8 cellular contexts compared by ENCODE assay signal in genomic region chr4:47839259-47839658, GRCh38. TPM values are rescaled to one million over a fixed set of nuclear protein-coding genes. Genes with fewer than 3 reads are reported as not detected.
A peak's percentile ranks its signal among the peaks of the same experiment; 100 is the strongest.
DNase-seq lines count a peak whose midpoint lies in the region; ATAC-seq and TF ChIP-seq lines count a peak whose summit lies in the region.

No MANE protein-coding gene starts in this region.

- no peak overlapping the region for H3K4me3 ChIP-seq in GM12864 (ENCODE audit: low read depth, low read length)

- peak; percentile 37 for ATAC-seq in GM19463 (IDR thresholded peaks at IDR 0.05; ENCODE audit: unreplicated experiment)
- peak; percentile 74 for ATAC-seq in HG03442 (IDR thresholded peaks at IDR 0.05; ENCODE audit: unreplicated experiment)

- DNase-seq in GM12864 (ENCODE audit: low read depth) = peak; percentile 34
- DNase-seq in activated T-cell treated with anti-CD3 and anti-CD28 coated beads, Interleukin-2, amount 50 U/mL, for 48 hours = peak; percentile 69 to 71
- DNase-seq in kidney tubule cell (ENCODE audit: low spot score) = peak; percentile 6
- no peak for DNase-seq in H4 (ENCODE audit: low spot score)
- no peak for DNase-seq in GDM1 (lab: John Stamatoyannopoulos, UW)
- DNase-seq in NCI-H2171 treated with DMSO at 0.1 percent for 48 hours (lab: John Stamatoyannopoulos, UW) = no peak

- TF ChIP-seq CTCF in GM12864 (IDR thresholded peaks at IDR 0.05; ENCODE audit: low read depth, low read length, missing control alignments) = peak; percentile 53

RNA-seq across cellular contexts. Expression of gene CORIN, which starts 1.4 kb away (rescaled TPM):
- total RNA-seq in H4 (2014; rRNA removed; shearing (Covaris generic)) = 0.10 and 0.25 TPM in 2 replicates

Comparison
In these comparisons a context has a peak if more than half of its experiments do, and no peak if none do; other contexts are left out.
1. DNase-seq: peak in GM12864 (single experiment), activated T-cell treated with anti-CD3 and anti-CD28 coated beads, Interleukin-2, amount 50 U/mL, for 48 hours (2 of 2) and kidney tubule cell (single experiment); none in H4 (single experiment), GDM1 (single experiment) and NCI-H2171 treated with DMSO at 0.1 percent for 48 hours (single experiment).